ENCODE assay signal across 26 cellular contexts in the genomic region with DNA sequence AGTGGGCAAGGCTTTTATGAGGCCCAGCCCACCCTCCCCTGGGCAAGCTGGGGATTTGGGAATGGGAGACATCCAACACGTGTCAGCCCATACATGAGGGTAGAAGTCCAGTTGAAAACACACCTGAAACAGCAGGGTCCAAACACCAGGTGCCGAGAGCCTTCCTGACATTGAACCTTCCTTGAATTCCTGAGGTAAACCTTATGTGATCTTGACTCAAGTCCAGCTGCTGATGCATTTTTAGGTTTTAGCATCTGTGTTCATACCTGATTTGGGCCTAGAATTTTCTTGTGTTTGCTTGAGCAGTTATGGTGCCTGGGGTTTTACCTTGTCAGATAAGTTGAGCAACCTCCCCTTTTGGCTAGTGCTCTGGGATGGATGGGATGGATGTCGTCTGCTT.
"Had no signal": no experiment of that assay in that cellular context is flagged by ENCODE, and none has a peak within 500 bp of the region (broad histone marks: within the 10 kb centered on the region; RNA-seq: fewer than 3 reads in every experiment).

No MANE protein-coding gene starts in this region.

- H3K4me2 ChIP-seq: neural progenitor cell had no signal

- FAIRE-seq: small intestine had no signal

- H3K4me3 ChIP-seq: neural progenitor cell, ovary, psoas muscle, right lobe of liver, sigmoid colon, suprapubic skin, testis, tibial artery, transverse colon, upper lobe of right lung, uterus had no signal

- H3K27me3 ChIP-seq: neural progenitor cell, ovary, right lobe of liver, sigmoid colon, suprapubic skin, testis, tibial artery, transverse colon, upper lobe of right lung, uterus had no signal

- H3K4me1 ChIP-seq: neural progenitor cell, parathyroid adenoma, psoas muscle, right lobe of liver, testis, uterus had no signal

- H3K79me2 ChIP-seq: parathyroid adenoma had no signal

- H3K9ac ChIP-seq: neural progenitor cell, parathyroid adenoma had no signal

- H2AFZ ChIP-seq: neural progenitor cell, parathyroid adenoma had no signal

- H3K9me3 ChIP-seq: ovary, right lobe of liver, testis, upper lobe of right lung, uterus had no signal

- DNase-seq: natural killer cell; occipital lobe; sigmoid colon; small intestine; stimulated activated CD4-positive, alpha-beta T cell treated with anti-CD3 and anti-CD28 coated beads, Interleukin-12 subunit alpha, Interleukin-12 subunit beta, amount 100 ng/mL, for 4 hours; stimulated activated CD4-positive, alpha-beta T cell treated with anti-CD3 and anti-CD28 coated beads, Interleukin-1b, Interleukin-23, amount 100 ng/mL, for 48 hours; stimulated activated CD4-positive, alpha-beta T cell treated with anti-CD3 and anti-CD28 coated beads, Interleukin-4, amount 100 ng/mL, for 1 hour; stimulated activated CD4-positive, alpha-beta T cell treated with anti-CD3 and anti-CD28 coated beads, Interleukin-4, amount 100 ng/mL, for 4 hours; stimulated activated CD8-positive, alpha-beta memory T cell treated with anti-CD3 and anti-CD28 coated beads, Interleukin-4, amount 100 ng/mL, for 48 hours; stimulated activated naive CD4-positive, alpha-beta T cell; stimulated activated naive CD8-positive, alpha-beta T cell treated with anti-CD3 and anti-CD28 coated beads, Interleukin-15, amount 100 ng/mL, for 72 hours; stimulated activated naive CD8-positive, alpha-beta T cell treated with anti-CD3 and anti-CD28 coated beads, Interleukin-15, Interleukin-2, amounts not matched to agents 100 U/mL and 50 U/mL, for 24 hours; substantia nigra; testis; tibial artery; transverse colon; upper lobe of right lung; uterus had no signal

- ATAC-seq: natural killer cell; psoas muscle; right cardiac atrium; right lobe of liver; stimulated activated memory B cell treated with anti-CD40 and anti-IgM and Interleukin-4, amounts not matched to agents 10 μg/mL and 1 μg/mL and 100 μg/mL, for 72 hours; stimulated activated naive CD8-positive, alpha-beta T cell treated with anti-CD3 and anti-CD28 coated beads, Interleukin-15, amount 100 ng/mL, for 72 hours; stimulated activated naive CD8-positive, alpha-beta T cell treated with anti-CD3 and anti-CD28 coated beads, Interleukin-15, Interleukin-2, amounts not matched to agents 100 U/mL and 50 U/mL, for 24 hours; upper lobe of right lung had no signal

- H3K36me3 ChIP-seq: neural progenitor cell, ovary, right lobe of liver, sigmoid colon, suprapubic skin, tibial artery, transverse colon, upper lobe of right lung, uterus had no signal

- H3K27ac ChIP-seq: neural progenitor cell, ovary, parathyroid adenoma, psoas muscle, right lobe of liver, sigmoid colon, suprapubic skin, testis, tibial artery, transverse colon, upper lobe of right lung, uterus had no signal
